7 cellular contexts compared by ENCODE assay signal in the genomic region with DNA sequence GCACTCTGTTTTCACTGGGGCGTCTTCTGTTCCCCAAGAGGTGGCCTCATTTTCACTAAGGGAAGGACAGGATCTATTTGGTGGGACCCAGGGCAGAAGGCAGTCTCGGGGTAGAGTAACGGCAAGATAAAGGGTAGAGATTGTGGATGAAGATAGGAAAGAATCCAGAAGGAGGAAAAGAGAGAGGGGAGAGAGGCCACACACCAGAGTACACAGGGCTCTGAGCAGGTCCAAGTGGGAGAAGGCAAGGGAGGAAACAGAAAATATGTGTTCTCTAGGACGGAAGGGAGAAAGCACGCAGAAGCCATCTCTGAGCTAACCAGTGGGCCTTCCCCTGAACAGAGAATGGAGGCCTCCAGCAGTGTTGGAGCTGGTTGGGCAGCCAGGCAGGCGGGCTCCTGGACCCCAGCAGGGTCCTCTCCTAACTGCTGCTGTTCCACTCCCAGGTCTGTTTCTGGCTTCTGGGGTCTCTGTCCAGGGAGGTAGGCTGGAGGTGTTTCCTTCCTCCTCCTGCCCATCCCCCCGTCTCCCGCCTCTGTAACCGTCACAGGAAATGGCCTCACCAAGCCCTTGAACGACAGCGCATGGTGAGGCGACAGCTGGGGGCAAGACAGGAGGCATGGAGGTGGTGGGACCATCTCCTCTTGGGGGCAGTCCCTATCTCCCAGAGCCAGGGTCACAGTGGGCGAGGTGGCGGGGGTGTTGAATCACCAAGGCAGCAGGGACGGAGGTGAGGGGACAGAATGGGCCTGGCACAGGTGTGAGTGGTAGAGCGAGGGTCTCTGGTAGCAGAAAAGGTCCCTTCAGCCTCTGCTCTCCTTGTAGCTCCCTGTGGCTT. TPM values are rescaled to one million over a fixed set of nuclear protein-coding genes. Genes with fewer than 3 reads are reported as not detected.
A peak's percentile ranks its signal among the peaks of the same experiment; 100 is the strongest.
DNase-seq lines count a peak whose midpoint lies in the region; ATAC-seq and TF ChIP-seq lines count a peak whose summit lies in the region.

No MANE protein-coding gene starts in this region.

- H3K27me3 Mint-ChIP-seq in immature natural killer cell (ENCODE audit: low read depth in 3 of 3) = peaks cover 7 to 18% (median 10%) of the 10 kb centered on the region in 3 donors

- ATAC-seq in HG03439 (IDR thresholded peaks at IDR 0.05; ENCODE audit: unreplicated experiment) (peak; percentile 27), omental fat pad (ENCODE audit: low FRiP score) (no peak)
- ATAC-seq in activated CD4-positive, CD25-positive, alpha-beta regulatory T cell treated with anti-CD3 and anti-CD28 coated beads, Interleukin-2, amount 50 U/mL, for 24 hours = peak; percentile 51 to 56

- H3K27me3 ChIP-seq in testis = no peaks in the 10 kb centered on the region

- no peaks in the 10 kb centered on the region for H3K36me3 ChIP-seq in testis (ENCODE audit: low read depth, missing control alignments)

- TF ChIP-seq CTCF in testis (IDR thresholded peaks at IDR 0.05) = no peak
- TF ChIP-seq CTCF in omental fat pad (IDR thresholded peaks at IDR 0.05) = no peak

- no peak for TF ChIP-seq POLR2A in testis (IDR thresholded peaks at IDR 0.05)

- H3K4me3 ChIP-seq in testis = peak overlapping the region in 1 of 2 donors; percentile 49

- H3K36me3 Mint-ChIP-seq in immature natural killer cell = peaks cover 9 to 18% (median 15%) of the 10 kb centered on the region in 3 donors

- H3K4me1 Mint-ChIP-seq in immature natural killer cell = peaks cover 88 to 92% of the 10 kb centered on the region in 2 donors

- DNase-seq in immature natural killer cell = peak; percentile 74 to 76 (median 75)
- DNase-seq in testis = peak; percentile 56
- DNase-seq in omental fat pad (ENCODE audit: low spot score) = no peak
- DNase-seq in NCI-H2171 (lab: John Stamatoyannopoulos, UW) = no peak
- no peak for DNase-seq in SW 1271 (lab: John Stamatoyannopoulos, UW)

- H3K27ac ChIP-seq in testis = peak overlapping the region; percentile 60 to 87

- WGBS in testis, 2 donors = 45 to 82% methylated on average over 15 to 16 of the region's 16 CpGs

- peak overlapping the region; percentile 96 to 98 (median 98) for H3K4me3 Mint-ChIP-seq in immature natural killer cell

- H3K27ac Mint-ChIP-seq in immature natural killer cell = peak overlapping the region; percentile 93 to 100 (median 100)

- intact Hi-C loops in testis (cut with DNase I; ENCODE audit: low total_unique reads) = no loop called here

- H3K9me3 ChIP-seq in testis = no peaks in the 10 kb centered on the region

- peaks cover 81% of the 10 kb centered on the region for H3K4me1 ChIP-seq in testis

- peaks cover 0 to 1% (median 0%) of the 10 kb centered on the region in 6 donors for H3K9me3 Mint-ChIP-seq in immature natural killer cell

RNA-seq across cellular contexts. Expression of a gene that starts 0.6 kb away (rescaled TPM):
- polyA plus RNA-seq in immature natural killer cell (100 to 1,000 TPM in 1 of 3 donors, 10 to 100 TPM in 2; 55.4 to 126 (median 58.4) TPM), testis (ENCODE audit: insufficient read depth, low read depth, low replicate concordance) (43.0 TPM)
- total RNA-seq in testis (100 to 1,000 TPM in 1 of 2 donors, 10 to 100 TPM in 1; 84.1 to 119 TPM), omental fat pad (10 to 100 TPM in 1 of 4 donors, 1 to 10 TPM in 3; 2.9 to 14.4 (median 4.6) TPM)

RNA-seq across cellular contexts. Expression of a gene that starts 15.2 kb away (rescaled TPM):
- polyA plus RNA-seq in immature natural killer cell (10 to 100 TPM in 2 of 3 donors, 1 to 10 TPM in 1; 9.7 to 15.0 (median 11.0) TPM), testis (ENCODE audit: insufficient read depth, low read depth, low replicate concordance) (46.9 TPM)
- total RNA-seq in testis (10 to 100 TPM; 63.9 to 80.8 TPM), omental fat pad (10 to 100 TPM; 31.1 to 61.8 (median 43.0) TPM)

RNA-seq across cellular contexts. Expression of a gene that starts 33.8 kb away (rescaled TPM):
- polyA plus RNA-seq in immature natural killer cell (10 to 100 TPM; 10.9 to 26.8 (median 21.1) TPM), testis (ENCODE audit: insufficient read depth, low read depth, low replicate concordance) (18.4 TPM)
- total RNA-seq in testis (1 to 10 TPM; 8.1 to 8.3 TPM), omental fat pad (under 1 TPM in 2 of 4 donors, not detected in 2; 0.28 to 0.32 TPM)

RNA-seq across cellular contexts. Expression of a gene that starts 37.0 kb away (rescaled TPM):
- polyA plus RNA-seq in immature natural killer cell (under 1 TPM in 2 of 3 donors, not detected in 1; 0.10 to 0.16 TPM), testis (ENCODE audit: insufficient read depth, low read depth, low replicate concordance) (0.42 TPM)
- total RNA-seq in testis (1 to 10 TPM in 1 of 2 donors, under 1 TPM in 1; 0.56 to 1.6 TPM), omental fat pad (under 1 TPM in 1 of 4 donors, not detected in 3; 0.16 TPM)

Comparison
In these comparisons a context has a peak if more than half of its experiments do, and no peak if none do; other contexts are left out.
1. DNase-seq: peak in immature natural killer cell (3 of 3) and testis (single experiment); none in omental fat pad (single experiment), NCI-H2171 (single experiment) and SW 1271 (0 of 2).
2. RNA of a gene that starts 0.6 kb away (total RNA-seq): 84.1 to 119 TPM in testis; 2.9 to 14.4 TPM in omental fat pad; every median in the first group is over 4 times any median in the second.
3. RNA of a gene that starts 33.8 kb away (total RNA-seq): 8.1 to 8.3 TPM in testis; 0.28 to 0.32 TPM in omental fat pad; every median in the first group is over 4 times any median in the second.